Comparison of ENCODE assay signal across 14 cellular contexts in genomic region chr19:14511245-14511625, GRCh38. TPM values are rescaled to one million over a fixed set of nuclear protein-coding genes. Genes with fewer than 3 reads are reported as not detected.
DNase-seq lines count a peak whose midpoint lies in the region; ATAC-seq, FAIRE-seq and TF ChIP-seq lines count a peak whose summit lies in the region.
"Had no signal": no experiment of that assay in that cellular context is flagged by ENCODE, and none has a peak within 500 bp of the region (broad histone marks: within the 10 kb centered on the region; RNA-seq: fewer than 3 reads in every experiment).

No MANE protein-coding gene starts in this region.

- H3K4me3 ChIP-seq in A549 (no peak overlapping the region), HCT116 (replicated peaks in 1 of 2; ENCODE audit: low read depth in 1 of 2, low read length in 2 of 2) (peak overlapping the region in 1 of 2 experiments; percentile 24; a peak in 2 of 4 replicates), mammary epithelial cell (replicated peaks in 1 of 3; ENCODE audit: insufficient read depth in 1 of 3, low read depth in 2 of 3, low read length in 3 of 3) (no peak overlapping the region)

- in situ Hi-C loops in mammary epithelial cell (cut with MboI; ENCODE audit: low sequenced_read_pairs in 2 of 2): no loop called here

- CTCF ChIA-PET in A549 (lab: Yijun Ruan, JAX): no interaction called here
- CTCF ChIA-PET in HCT116 (lab: Charles Lee): no interaction called here
- CTCF ChIA-PET in mammary epithelial cell (lab: Charles Lee; ENCODE audit: low non-redundant PET): no interaction called here

- DNase-seq in A549 (ENCODE audit: low read depth in 1 of 2, low spot score in 1 of 2) (no peak), HCT116 (ENCODE audit: low read depth, low spot score) (no peak), mammary epithelial cell (no peak), NCI-H2107 treated with DMSO at 0.1 percent for 48 hours (lab: John Stamatoyannopoulos, UW; ENCODE audit: unreplicated experiment) (no peak), DMS53 (lab: John Stamatoyannopoulos, UW) (no peak), amniotic stem cell (lab: John Stamatoyannopoulos, UW) (no peak)
- no peak for DNase-seq in naive thymus-derived CD8-positive, alpha-beta T cell
- DNase-seq: CD4-positive, CD25-positive, alpha-beta regulatory T cell; GOT3; KG1; stimulated activated CD4-positive, alpha-beta T cell treated with anti-CD3 and anti-CD28 coated beads, Interleukin-2, amount 100 ng/mL, for 48 hours had no signal

- H2AFZ ChIP-seq in HCT116 (ENCODE audit: low read depth, low read length, poor library complexity, severe bottlenecking) (no peak overlapping the region), mammary epithelial cell (ENCODE audit: low read depth, low read length) (no peak overlapping the region)

- no peaks in the 10 kb centered on the region for H3K27me3 Mint-ChIP-seq in naive thymus-derived CD8-positive, alpha-beta T cell
- H3K27me3 Mint-ChIP-seq: CD4-positive, CD25-positive, alpha-beta regulatory T cell had no signal

- H3K9me3 ChIP-seq in A549 (no peaks in the 10 kb centered on the region), HCT116 (ENCODE audit: control insufficient read depth in 1 of 2, insufficient read depth in 1 of 2, low read depth in 1 of 2, low read length in 2 of 2) (no peaks in the 10 kb centered on the region), mammary epithelial cell (replicated peaks; ENCODE audit: insufficient read depth, low read length) (no peaks in the 10 kb centered on the region)

- 77% methylated on average over 4 of the region's 4 CpGs for WGBS in A549 (ENCODE audit: missing lambda C conversion rate)
- WGBS in mammary epithelial cell (ENCODE audit: low coverage, missing lambda C conversion rate): 82% methylated on average over 3 of the region's 4 CpGs

- H3K36me3 ChIP-seq in HCT116 (ENCODE audit: control insufficient read depth in 1 of 2, insufficient read depth in 2 of 2, low read length in 2 of 2) (peaks cover 6 to 19% of the 10 kb centered on the region in 2 experiments; a peak in 3 of 4 replicates), mammary epithelial cell (ENCODE audit: insufficient read depth, low read length) (peaks cover 15% of the 10 kb centered on the region)

- H3K9me3 Mint-ChIP-seq in naive thymus-derived CD8-positive, alpha-beta T cell: no peaks in the 10 kb centered on the region
- H3K9me3 Mint-ChIP-seq: CD4-positive, CD25-positive, alpha-beta regulatory T cell had no signal

- peak overlapping the region in 1 of 10 donors; percentile 48 for H3K4me3 Mint-ChIP-seq in naive thymus-derived CD8-positive, alpha-beta T cell

- peaks cover under 1 to 33% (median 17%) of the 10 kb centered on the region in 3 donors for H3K36me3 Mint-ChIP-seq in naive thymus-derived CD8-positive, alpha-beta T cell

- H3K9ac ChIP-seq in HCT116 (ENCODE audit: low read length) (peak overlapping the region; percentile 41), mammary epithelial cell (ENCODE audit: insufficient read depth, low read length) (no peak overlapping the region)

- peak overlapping the region; percentile 66 for H3K4me2 ChIP-seq in A549
- peak overlapping the region; percentile 76 for H3K4me2 ChIP-seq in HCT116 (ENCODE audit: low read length)
- no peak overlapping the region for H3K4me2 ChIP-seq in mammary epithelial cell (ENCODE audit: insufficient read depth, low read depth, low read length)

- peaks cover 25% of the 10 kb centered on the region for H3K79me2 ChIP-seq in HCT116 (ENCODE audit: insufficient read depth, low read length)
- H3K79me2 ChIP-seq in mammary epithelial cell (ENCODE audit: insufficient read depth, low read length): peaks cover 25% of the 10 kb centered on the region

- H3K4me1 Mint-ChIP-seq in naive thymus-derived CD8-positive, alpha-beta T cell: peaks cover 30 to 77% (median 65%) of the 10 kb centered on the region in 4 donors

- no peak for FAIRE-seq in A549 (lab: Jason Lieb, UNC)

- intact Hi-C loops in HCT116 (cut with micrococcal nuclease) (no loop called here), mammary epithelial cell (cut with micrococcal nuclease) (no loop called here)

- peak overlapping the region; percentile 21 to 97 (median 54) for H3K27ac Mint-ChIP-seq in naive thymus-derived CD8-positive, alpha-beta T cell

- H3K4me1 ChIP-seq in A549: peaks cover 84% of the 10 kb centered on the region
- peaks cover 64 to 96% of the 10 kb centered on the region in 2 experiments for H3K4me1 ChIP-seq in HCT116 (ENCODE audit: control insufficient read depth in 1 of 2, insufficient read depth in 2 of 2, low read length in 2 of 2)
- peaks cover 48% of the 10 kb centered on the region for H3K4me1 ChIP-seq in mammary epithelial cell (ENCODE audit: insufficient read depth, low read length)

- RAD21 ChIA-PET in HCT116 (lab: Charles Lee; ENCODE audit: low non-redundant PET in 1 of 2, low total read pairs in 2 of 2, uncharacterized antibody in 2 of 2, unreplicated experiment in 2 of 2): no interaction called here

- POLR2A ChIA-PET in A549 (lab: Yijun Ruan, JAX): interaction anchor here (0.7 kb wide), 1 partner anchor 1628 kb away, joined by 3 read pairs; no protein-coding TSS in a partner anchor
- POLR2A ChIA-PET in HCT116 (lab: Charles Lee): interaction anchor here (0.6 to 8.7 kb wide), 5 partner anchors 8 to 263 kb away, joined by 3 to 112 read pairs (median 6); partner anchors contain the start of genes DNAJB1 and GIPC1
- POLR2A ChIA-PET in naive thymus-derived CD8-positive, alpha-beta T cell (lab: Charles Lee): interaction anchor here (8.8 kb wide), 1 partner anchor 9 kb away, joined by 609 read pairs; the partner anchor contains the start of gene DNAJB1

- no peak for TF ChIP-seq EP300 in A549 (IDR thresholded peaks at IDR 0.05)

- H3K9me2 ChIP-seq in HCT116 (ENCODE audit: insufficient read depth): no peaks in the 10 kb centered on the region

- peak overlapping the region; percentile 94 to 100 for H3K27ac ChIP-seq in A549
- peak overlapping the region; percentile 51 for H3K27ac ChIP-seq in HCT116 (ENCODE audit: low read depth, low read length)
- H3K27ac ChIP-seq in mammary epithelial cell (ENCODE audit: insufficient read depth, low read depth, low read length): peak overlapping the region; percentile 38

- H4K20me1 ChIP-seq in HCT116 (ENCODE audit: insufficient read depth) (peaks cover 24% of the 10 kb centered on the region; the same call in 1 of the 2 replicates), mammary epithelial cell (ENCODE audit: insufficient read depth, low read length) (peaks cover 5% of the 10 kb centered on the region)

- TF ChIP-seq POLR2A in A549 (IDR thresholded peaks at IDR 0.05; ENCODE audit: low read length): no peak
- no peak for TF ChIP-seq POLR2A in HCT116 (IDR thresholded peaks at IDR 0.05; ENCODE audit: borderline replicate concordance, extremely low read depth, insufficient read depth, insufficient read length)

- BruUV-seq in HCT116 (replicated peaks; lab: Mats Ljungman, UMichigan) (no TSS peak), mammary epithelial cell (replicated peaks; lab: Mats Ljungman, UMichigan) (no TSS peak)

- H3K27me3 ChIP-seq in HCT116 (ENCODE audit: insufficient read depth, low read length): no peaks in the 10 kb centered on the region
- H3K27me3 ChIP-seq in mammary epithelial cell (ENCODE audit: insufficient read depth, low read length): no peaks in the 10 kb centered on the region

- TF ChIP-seq CTCF in A549 (IDR thresholded peaks at IDR 0.05) (no peak), HCT116 (IDR thresholded peaks at IDR 0.05 in 2 of 3, conservative IDR thresholded peaks at IDR 0.05 in 1 of 3; ENCODE audit: borderline replicate concordance in 1 of 3, insufficient read depth in 1 of 3, low read depth in 2 of 3, low read length in 2 of 3) (no peak), mammary epithelial cell (conservative IDR thresholded peaks at IDR 0.05 in 1 of 2, IDR thresholded peaks at IDR 0.05 in 1 of 2; ENCODE audit: extremely low read depth in 1 of 2, insufficient read depth in 1 of 2, low read depth in 1 of 2, low read length in 2 of 2) (no peak)

- TF ChIP-seq RAD21 in A549 (conservative IDR thresholded peaks at IDR 0.05 in 1 of 2, IDR thresholded peaks at IDR 0.05 in 1 of 2) (no peak), HCT116 (IDR thresholded peaks at IDR 0.05; ENCODE audit: low read depth) (no peak)

- ATAC-seq in A549 (peak in 1 of 2 experiments; percentile 1; a peak in 2 of 6 replicates), HCT116 (no peak), HG02759 (IDR thresholded peaks at IDR 0.05; ENCODE audit: unreplicated experiment) (no peak)
- ATAC-seq in naive thymus-derived CD8-positive, alpha-beta T cell: no peak
- ATAC-seq: activated CD4-positive, CD25-positive, alpha-beta regulatory T cell treated with anti-CD3 and anti-CD28 coated beads, Interleukin-2, amount 50 U/mL, for 24 hours had no signal

- dilution Hi-C loops in mammary epithelial cell (cut with HindIII; ENCODE audit: low sequenced_read_pairs): no loop called here

RNA-seq across cellular contexts. Expression of gene DNAJB1, which starts 7.0 kb away (rescaled TPM):
- polyA plus RNA-seq in A549 (2011; rRNA removed) (124 and 126 TPM in 2 replicates), A549 (2017; fragmentation: RNase III; extraction: RNeasy Plus Mini Kit Qiagen cat#74134 plus additional on column Dnase treatment) (110 to 128 TPM (median 116 TPM) in 3 replicates), mammary epithelial cell (176 TPM)
- polyA plus RNA-seq in A549 (2012; cell fraction: cytosol; rRNA removed): 119 and 126 TPM in 2 replicates
- 90.3 and 104 TPM in 2 replicates for polyA plus RNA-seq in A549 (2012; cell fraction: nucleus; rRNA removed)
- polyA minus RNA-seq in A549 (2011; rRNA and poly(A)+ RNA removed): 85.5 and 90.5 TPM in 2 replicates
- total RNA-seq in HCT116 (2021; ENCODE audit: unreplicated experiment) (175 TPM), mammary epithelial cell (100 to 1,000 TPM; 133 to 182 TPM)
- polyA plus RNA-seq in HCT116 (2012): 129 and 139 TPM in 2 replicates
- 261 TPM for polyA minus RNA-seq in mammary epithelial cell
- total RNA-seq in naive thymus-derived CD8-positive, alpha-beta T cell: 100 to 1,000 TPM; 165 to 171 TPM
- polyA plus RNA-seq in naive thymus-derived CD8-positive, alpha-beta T cell: 100 to 1,000 TPM; 205 to 348 (median 344) TPM

RNA-seq across cellular contexts. Expression of gene GIPC1, which starts 15.3 kb away (rescaled TPM):
- 41.4 and 52.9 TPM in 2 replicates for polyA plus RNA-seq in A549 (2011; rRNA removed)
- polyA plus RNA-seq in A549 (2012; cell fraction: cytosol; rRNA removed): 99.5 and 148 TPM in 2 replicates
- 116 and 149 TPM in 2 replicates for polyA plus RNA-seq in A549 (2012; cell fraction: nucleus; rRNA removed)
- polyA plus RNA-seq in A549 (2017; fragmentation: RNase III; extraction: RNeasy Plus Mini Kit Qiagen cat#74134 plus additional on column Dnase treatment): 81.4 to 88.6 TPM (median 86.4 TPM) in 3 replicates
- polyA minus RNA-seq in A549 (2011; rRNA and poly(A)+ RNA removed): 27.3 and 33.1 TPM in 2 replicates
- total RNA-seq in HCT116 (2021; ENCODE audit: unreplicated experiment): 103 TPM
- polyA plus RNA-seq in HCT116 (2012): 112 and 135 TPM in 2 replicates
- 100 to 1,000 TPM; 186 to 190 TPM for total RNA-seq in mammary epithelial cell
- 157 TPM for polyA plus RNA-seq in mammary epithelial cell
- 60.3 TPM for polyA minus RNA-seq in mammary epithelial cell
- total RNA-seq in naive thymus-derived CD8-positive, alpha-beta T cell: 10 to 100 TPM; 19.9 to 23.0 TPM
- 10 to 100 TPM; 32.2 to 35.0 (median 33.5) TPM for polyA plus RNA-seq in naive thymus-derived CD8-positive, alpha-beta T cell

RNA-seq across cellular contexts. Expression of gene TECR, which starts 18.2 kb away (rescaled TPM):
- polyA plus RNA-seq in A549 (2011; rRNA removed) (74.4 and 87.7 TPM in 2 replicates), A549 (2017; fragmentation: RNase III; extraction: RNeasy Plus Mini Kit Qiagen cat#74134 plus additional on column Dnase treatment) (118 to 149 TPM (median 139 TPM) in 3 replicates), mammary epithelial cell (245 TPM)
- polyA plus RNA-seq in A549 (2012; cell fraction: cytosol; rRNA removed): 109 and 151 TPM in 2 replicates
- polyA plus RNA-seq in A549 (2012; cell fraction: nucleus; rRNA removed): 315 and 372 TPM in 2 replicates
- 239 and 266 TPM in 2 replicates for polyA minus RNA-seq in A549 (2011; rRNA and poly(A)+ RNA removed)
- total RNA-seq in HCT116 (2021; ENCODE audit: unreplicated experiment) (232 TPM), mammary epithelial cell (100 to 1,000 TPM in 1 of 2 donors, 10 to 100 TPM in 1; 68.0 to 168 TPM)
- polyA plus RNA-seq in HCT116 (2012): 305 and 352 TPM in 2 replicates
- polyA minus RNA-seq in mammary epithelial cell: 522 TPM
- total RNA-seq in naive thymus-derived CD8-positive, alpha-beta T cell: 100 to 1,000 TPM; 179 to 182 TPM
- polyA plus RNA-seq in naive thymus-derived CD8-positive, alpha-beta T cell: 100 to 1,000 TPM; 193 to 300 (median 261) TPM

RNA-seq across cellular contexts. Expression of gene PTGER1, which starts 36.1 kb away (rescaled TPM):
- polyA plus RNA-seq in A549 (2011; rRNA removed) (0.06 TPM in 1 of 2 replicates, not detected in the other), A549 (2017; fragmentation: RNase III; extraction: RNeasy Plus Mini Kit Qiagen cat#74134 plus additional on column Dnase treatment) (0.12 to 0.18 TPM (median 0.17 TPM) in 3 replicates), mammary epithelial cell (not detected)
- polyA plus RNA-seq in A549 (2012; cell fraction: cytosol; rRNA removed): 0.12 and 0.27 TPM in 2 replicates
- polyA plus RNA-seq in A549 (2012; cell fraction: nucleus; rRNA removed): 0.21 and 0.70 TPM in 2 replicates
- polyA minus RNA-seq in A549 (2011; rRNA and poly(A)+ RNA removed): not detected in 2 replicates
- total RNA-seq in HCT116 (2021; ENCODE audit: unreplicated experiment) (1.1 TPM), mammary epithelial cell (under 1 TPM; 0.56 to 0.83 TPM)
- 0.47 and 0.55 TPM in 2 replicates for polyA plus RNA-seq in HCT116 (2012)
- polyA minus RNA-seq in mammary epithelial cell: not detected
- total RNA-seq in naive thymus-derived CD8-positive, alpha-beta T cell: not detected
- polyA plus RNA-seq in naive thymus-derived CD8-positive, alpha-beta T cell: not detected
- total RNA-seq: CD4-positive, CD25-positive, alpha-beta regulatory T cell had no signal
- polyA plus RNA-seq: CD4-positive, CD25-positive, alpha-beta regulatory T cell; neural cell had no signal

Comparison
In these comparisons a context has a peak if more than half of its experiments do, and no peak if none do; other contexts are left out.
1. H3K27ac ChIP-seq: peak in every context shown above with its lines; median percentile 97 in A549; 51 in HCT116; 38 in mammary epithelial cell.